In genomic region chr18:68596016-68596415, GRCh38 we compare ENCODE assay signal across 23 cellular contexts.
"Had no signal": no experiment of that assay in that cellular context is flagged by ENCODE, and none has a peak within 500 bp of the region (broad histone marks: within the 10 kb centered on the region; RNA-seq: fewer than 3 reads in every experiment).

No MANE protein-coding gene starts in this region.

- H3K4me1 Mint-ChIP-seq: immature natural killer cell, memory B cell, naive B cell had no signal

- H3K9me3 Mint-ChIP-seq: memory B cell, mesothelial cell of epicardium, naive B cell had no signal

- H3K36me3 ChIP-seq: left lung, left ventricle myocardium inferior, lower lobe of right lung had no signal

- H3K4me1 ChIP-seq: left lung, left ventricle myocardium inferior, lower lobe of right lung had no signal

- H3K36me3 Mint-ChIP-seq: immature natural killer cell, memory B cell, mesothelial cell of epicardium, naive B cell had no signal

- H3K4me3 Mint-ChIP-seq: immature natural killer cell, memory B cell, mesothelial cell of epicardium, naive B cell had no signal

- H3K27me3 Mint-ChIP-seq: memory B cell, naive B cell had no signal

- H2AFZ ChIP-seq: hepatocyte had no signal

- H3K79me2 ChIP-seq: hepatocyte had no signal

- DNase-seq: hippocampal formation, hypothalamus, immature natural killer cell, islet precursor cell, kidney, kidney glomerular epithelial cell, left cardiac atrium, left colon, left lung, left ventricle myocardium inferior, left ventricle myocardium superior, lower lobe of right lung, mammary epithelial cell, mesenchymal stem cell, mesendoderm, midbrain, mucosa of descending colon, naive B cell had no signal

- H3K27ac Mint-ChIP-seq: immature natural killer cell, memory B cell, mesothelial cell of epicardium, naive B cell had no signal

- H3K4me2 ChIP-seq: hepatocyte had no signal

- H3K27me3 ChIP-seq: hepatocyte, left lung had no signal

- H3K4me3 ChIP-seq: hepatocyte, left lung, left ventricle myocardium inferior, lower lobe of right lung, lung, mucosa of descending colon had no signal

- H3K27ac ChIP-seq: hepatocyte, left lung, left ventricle myocardium inferior, lower lobe of right lung had no signal

- H3K9me3 ChIP-seq: left lung, left ventricle myocardium inferior, lower lobe of right lung, mucosa of descending colon had no signal

- ATAC-seq: left cardiac atrium, left colon, left lobe of liver, left lung, left ventricle myocardium superior, lower lobe of right lung, mucosa of descending colon had no signal
